Comparison of ENCODE assay signal across 1 cellular context in the genomic region with DNA sequence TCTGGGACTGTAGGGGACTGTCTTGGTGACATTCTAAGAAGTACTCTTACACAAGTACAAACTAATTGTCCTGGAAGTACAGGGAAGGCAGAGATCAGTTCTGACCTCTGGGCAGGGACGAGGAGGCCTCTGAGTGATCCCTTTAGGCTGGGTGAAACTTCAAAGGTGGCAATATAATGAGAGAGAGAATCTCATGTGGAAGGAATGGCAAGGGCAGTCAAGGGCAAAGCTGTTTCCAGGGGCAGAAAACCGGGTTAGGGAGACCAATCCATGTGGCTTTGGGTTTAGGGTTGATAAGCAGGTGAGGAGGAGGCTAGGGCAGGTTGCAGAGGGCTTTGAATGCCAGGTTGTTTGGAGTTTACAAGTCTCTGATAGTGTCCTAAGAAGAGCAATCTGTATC.
TF ChIP-seq lines count a peak whose summit lies in the region.

No MANE protein-coding gene starts in this region.

TF ChIP-seq in IMR-90, 13 proteins besides CTCF, POLR2A, EP300 and RAD21 (continued from another document):
- no peak for TF ChIP-seq CHD1 (IDR thresholded peaks at IDR 0.05; ENCODE audit: low read depth, low read length)
- TF ChIP-seq RFX5 (IDR thresholded peaks at IDR 0.05; ENCODE audit: low read depth, low read length) = no peak
- no peak for TF ChIP-seq MAFK (IDR thresholded peaks at IDR 0.05; ENCODE audit: low read depth, low read length)
- TF ChIP-seq, protein P1, sequence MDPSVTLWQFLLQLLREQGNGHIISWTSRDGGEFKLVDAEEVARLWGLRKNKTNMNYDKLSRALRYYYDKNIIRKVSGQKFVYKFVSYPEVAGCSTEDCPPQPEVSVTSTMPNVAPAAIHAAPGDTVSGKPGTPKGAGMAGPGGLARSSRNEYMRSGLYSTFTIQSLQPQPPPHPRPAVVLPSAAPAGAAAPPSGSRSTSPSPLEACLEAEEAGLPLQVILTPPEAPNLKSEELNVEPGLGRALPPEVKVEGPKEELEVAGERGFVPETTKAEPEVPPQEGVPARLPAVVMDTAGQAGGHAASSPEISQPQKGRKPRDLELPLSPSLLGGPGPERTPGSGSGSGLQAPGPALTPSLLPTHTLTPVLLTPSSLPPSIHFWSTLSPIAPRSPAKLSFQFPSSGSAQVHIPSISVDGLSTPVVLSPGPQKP (IDR thresholded peaks at IDR 0.05; ENCODE audit: borderline replicate concordance, low read depth, low read length) = no peak
